Comparison of ENCODE assay signal across 8 cellular contexts in the genomic region with DNA sequence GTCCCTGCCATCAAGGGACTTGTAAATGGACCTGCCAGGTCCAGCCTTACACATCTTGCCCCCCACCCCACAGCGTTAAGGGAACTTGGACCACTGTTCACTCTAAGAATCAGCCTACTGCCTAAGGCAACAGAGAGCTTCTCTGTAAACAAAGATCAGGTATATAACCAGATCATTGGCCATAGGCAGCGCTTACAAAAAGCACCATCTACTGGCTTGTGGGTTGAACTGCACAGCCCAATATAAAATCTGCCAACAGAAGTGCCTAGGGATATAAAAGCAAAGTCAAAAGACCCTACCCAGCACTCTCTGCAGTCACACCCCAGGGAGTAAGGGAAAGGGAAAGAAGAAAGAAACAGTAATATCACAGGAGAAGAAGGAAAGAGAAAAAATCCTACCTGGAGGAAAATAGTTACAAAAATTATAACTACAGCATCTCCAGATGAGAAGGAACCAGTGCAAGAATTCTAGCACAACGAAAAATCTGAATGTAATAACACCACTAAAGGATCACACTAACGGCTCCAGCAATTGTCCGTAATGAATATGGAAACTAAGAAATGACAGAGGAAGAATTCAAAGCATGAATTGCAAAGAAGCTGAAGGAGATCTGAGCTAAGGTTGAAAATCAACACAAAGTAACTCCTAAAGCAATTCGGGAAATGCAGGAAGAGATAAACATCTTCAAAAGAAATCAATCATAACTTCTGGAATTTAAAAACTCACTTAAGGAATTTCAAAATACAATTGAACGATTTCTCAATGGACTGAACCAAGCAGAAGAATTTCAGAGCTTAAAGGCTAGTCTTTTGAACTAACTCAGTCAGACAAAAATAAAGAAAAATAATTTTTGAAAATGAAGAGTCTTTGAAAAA.
DNase-seq lines count a peak whose midpoint lies in the region; ATAC-seq and TF ChIP-seq lines count a peak whose summit lies in the region.

No MANE protein-coding gene starts in this region.

- peaks cover 14% of the 10 kb centered on the region for H3K27me3 Mint-ChIP-seq in activated B cell treated with CpG ODN at 0.5 μM for 24 hours
- H3K27me3 Mint-ChIP-seq in endothelial cell (ENCODE audit: unreplicated experiment) = no peaks in the 10 kb centered on the region

- no peaks in the 10 kb centered on the region for H3K36me3 Mint-ChIP-seq in activated B cell treated with CpG ODN at 0.5 μM for 24 hours (ENCODE audit: low read depth)
- H3K36me3 Mint-ChIP-seq in endothelial cell (ENCODE audit: low read depth, unreplicated experiment) = no peaks in the 10 kb centered on the region

- intact Hi-C loops in activated B cell treated with CpG ODN at 0.5 μM for 24 hours (cut with micrococcal nuclease) = loop anchor here (1.0 to 5.0 kb wide), 4 partner anchors 307 to 912 kb away; no protein-coding TSS in a partner anchor
- intact Hi-C loops in aorta (cut with DNase I) = no loop called here

- CTCF ChIA-PET in HEK293T (lab: Yijun Ruan, JAX) = interaction anchor here (0.6 to 1.9 kb wide), 4 partner anchors 67 to 1050 kb away, joined by 3 to 5 read pairs (median 3); no protein-coding TSS in a partner anchor
- CTCF ChIA-PET in activated B cell treated with CpG ODN at 0.5 μM for 24 hours (lab: Charles Lee) = interaction anchor here (0.6 to 3.1 kb wide), 8 partner anchors 30 to 914 kb away, joined by 3 to 22 read pairs (median 4); no protein-coding TSS in a partner anchor

- H3K4me3 ChIP-seq in GM06990 (replicated peaks; ENCODE audit: low read depth, low read length) = no peak overlapping the region
- H3K4me3 ChIP-seq in aorta (ENCODE audit: low read length in 2 of 2) = no peak overlapping the region

- no peak overlapping the region for H3K27ac ChIP-seq in aorta (ENCODE audit: low read depth in 1 of 2, low read length in 2 of 2)

- TF ChIP-seq CTCF in GM06990 (IDR thresholded peaks at IDR 0.05; ENCODE audit: insufficient read depth, low read length, poor library complexity, severe bottlenecking) (peak; percentile 79), activated B cell treated with CpG ODN at 0.5 μM for 24 hours (IDR thresholded peaks at IDR 0.05) (peak; percentile 28), endothelial cell (IDR thresholded peaks at IDR 0.05; ENCODE audit: unreplicated experiment) (peak; percentile 46)

- H3K4me1 Mint-ChIP-seq in activated B cell treated with CpG ODN at 0.5 μM for 24 hours (peaks cover 7% of the 10 kb centered on the region), endothelial cell (ENCODE audit: unreplicated experiment) (no peaks in the 10 kb centered on the region)

- WGBS in aorta, 2 donors = 20 to 23% methylated on average over 7 of the region's 7 CpGs

- H3K9me3 Mint-ChIP-seq in activated B cell treated with CpG ODN at 0.5 μM for 24 hours = peaks cover 1% of the 10 kb centered on the region
- H3K9me3 Mint-ChIP-seq in endothelial cell (ENCODE audit: unreplicated experiment) = no peaks in the 10 kb centered on the region

- H3K27ac Mint-ChIP-seq in activated B cell treated with CpG ODN at 0.5 μM for 24 hours (no peak overlapping the region), endothelial cell (ENCODE audit: unreplicated experiment) (no peak overlapping the region)

- ATAC-seq in activated B cell treated with CpG ODN at 0.5 μM for 24 hours (ENCODE audit: low read depth) = peak; percentile 56
- no peak for ATAC-seq in aorta (ENCODE audit: low FRiP score)

- DNase-seq in GM06990 (ENCODE audit: extremely low read depth, insufficient read length) (no peak), HEK293T (ENCODE audit: extremely low spot score) (peak; percentile 38), NCI-H2029 treated with DMSO at 0.1 percent for 48 hours (lab: John Stamatoyannopoulos, UW) (peak; percentile 8), activated B cell treated with CpG ODN at 0.5 μM for 24 hours (no peak), endothelial cell (ENCODE audit: low spot score) (peak; percentile 31), midbrain (lab: John Stamatoyannopoulos, UW) (peak; percentile 21), ureter (ENCODE audit: low spot score) (peak; percentile 51), aorta (no peak)

- no peaks in the 10 kb centered on the region for H3K4me1 ChIP-seq in aorta (ENCODE audit: control insufficient read depth in 1 of 2, insufficient read depth in 2 of 2, low read length in 2 of 2)

- H3K9me3 ChIP-seq in aorta (ENCODE audit: control insufficient read depth, low read length) = no peaks in the 10 kb centered on the region

- no peaks in the 10 kb centered on the region for H3K27me3 ChIP-seq in GM06990 (replicated peaks; ENCODE audit: control insufficient read depth, insufficient read depth, low read length)
- H3K27me3 ChIP-seq in aorta (ENCODE audit: control insufficient read depth in 1 of 2, insufficient read depth in 2 of 2, low read length in 1 of 2) = no peaks in the 10 kb centered on the region

- POLR2A ChIA-PET in HEK293T (lab: Yijun Ruan, JAX) (no interaction called here), activated B cell treated with CpG ODN at 0.5 μM for 24 hours (lab: Charles Lee) (no interaction called here)

- H3K36me3 ChIP-seq in GM06990 (ENCODE audit: control insufficient read depth, insufficient read depth, low read length) = no peaks in the 10 kb centered on the region
- no peaks in the 10 kb centered on the region for H3K36me3 ChIP-seq in aorta (ENCODE audit: control insufficient read depth in 1 of 2, insufficient read depth in 2 of 2, low read length in 1 of 2)

- H3K4me3 Mint-ChIP-seq in activated B cell treated with CpG ODN at 0.5 μM for 24 hours = no peak overlapping the region
- H3K4me3 Mint-ChIP-seq in endothelial cell (ENCODE audit: unreplicated experiment) = no peak overlapping the region

TF ChIP-seq in HEK293T, 16 proteins besides CTCF, POLR2A, EP300 and RAD21:
- TF ChIP-seq FOXM1 (IDR thresholded peaks at IDR 0.05; ENCODE audit: borderline replicate concordance) (no peak), FOXA1 (IDR thresholded peaks at IDR 0.05) (no peak), ARNT (IDR thresholded peaks at IDR 0.05) (no peak), L3MBTL2 (conservative IDR thresholded peaks at IDR 0.05) (no peak), ZNF384 (IDR thresholded peaks at IDR 0.05) (no peak), BHLHE40 (IDR thresholded peaks at IDR 0.05; ENCODE audit: borderline replicate concordance) (no peak)

Comparison
In these comparisons a context has a peak if more than half of its experiments do, and no peak if none do; other contexts are left out.
1. DNase-seq: peak in HEK293T (single experiment), NCI-H2029 treated with DMSO at 0.1 percent for 48 hours (single experiment), endothelial cell (single experiment), midbrain (single experiment) and ureter (single experiment); none in GM06990 (single experiment), activated B cell treated with CpG ODN at 0.5 μM for 24 hours (single experiment) and aorta (0 of 2).
2. CTCF ChIP-seq: peak in every context shown above with its lines; median percentile 79 in GM06990; 46 in endothelial cell; 28 in activated B cell treated with CpG ODN at 0.5 μM for 24 hours.